ENCODE assay signal across 31 cellular contexts in the genomic region with DNA sequence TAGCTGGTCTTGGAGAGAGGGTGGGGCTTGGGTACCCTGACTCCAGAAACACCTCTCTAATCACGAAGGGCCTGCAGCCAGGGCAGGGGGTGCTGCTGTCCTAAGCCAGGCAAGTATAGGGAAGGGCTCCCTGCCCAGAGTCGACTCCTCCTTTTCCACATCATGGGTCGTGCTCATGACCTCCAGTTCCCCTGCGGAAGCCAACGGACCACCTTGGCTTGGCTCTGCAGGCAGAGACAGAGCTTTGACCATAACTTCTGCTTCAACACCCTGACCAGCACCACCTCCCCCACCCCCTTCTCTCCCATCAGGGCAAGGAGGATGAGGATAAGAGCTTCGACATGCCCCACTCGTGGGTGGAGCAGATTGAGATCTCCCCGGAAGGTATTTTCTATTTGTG. TPM values are rescaled to one million over a fixed set of nuclear protein-coding genes. Genes with fewer than 3 reads are reported as not detected.
"Had no signal": no experiment of that assay in that cellular context is flagged by ENCODE, and none has a peak within 500 bp of the region (broad histone marks: within the 10 kb centered on the region; RNA-seq: fewer than 3 reads in every experiment).

No MANE protein-coding gene starts in this region.

- H3K27ac ChIP-seq: ascending aorta, body of pancreas, VCaP had no signal

- H3K4me1 ChIP-seq: ascending aorta, body of pancreas had no signal

- H3K9me3 ChIP-seq: ascending aorta, body of pancreas had no signal

- H3K4me3 ChIP-seq: ascending aorta, body of pancreas had no signal

- H3K36me3 ChIP-seq: ascending aorta had no signal

- DNase-seq: activated CD4-positive, alpha-beta memory T cell treated with anti-CD3 and anti-CD28 coated beads for 36 hours; activated CD4-positive, alpha-beta T cell treated with anti-CD3 and anti-CD28 coated beads, Interleukin-2, amount 10 ng/mL, durations not matched to agents 7 days and 5 days; activated CD4-positive, CD25-positive, alpha-beta regulatory T cell; activated CD8-positive, alpha-beta memory T cell treated with anti-CD3 and anti-CD28 coated beads for 24 hours; activated effector memory CD4-positive, alpha-beta T cell treated with anti-CD3 and anti-CD28 coated beads, Interleukin-2, amount 50 U/mL, for 16 hours; activated naive CD4-positive, alpha-beta T cell treated with Interleukin-2 at 50 U/mL for 16 hours; activated naive CD8-positive, alpha-beta T cell treated with anti-CD3 and anti-CD28 coated beads, Interleukin-2, amount 50 U/mL, for 24 hours; activated T-cell treated with anti-CD3 and anti-CD28 coated beads, Interleukin-2, amount 50 U/mL, for 4 hours; amniotic stem cell; body of pancreas; central memory CD4-positive, alpha-beta T cell; NCI-H1092; NCI-H1417 treated with DMSO at 0.1 percent for 48 hours; NCI-H1694; NCI-H2029; NCI-H2107; NCI-H2171 treated with DMSO at 0.1 percent for 48 hours; NCI-H345; NCI-H510A; NCI-H526 treated with DMSO at 0.1 percent for 48 hours; NCI-H82; SIG-M5; T-helper 17 cell; T-helper 9 cell had no signal

- H3K27me3 ChIP-seq: ascending aorta, body of pancreas had no signal

RNA-seq across cellular contexts. Expression of gene DRC7, which starts 26.8 kb away (rescaled TPM):
- total RNA-seq: activated CD4-positive, alpha-beta memory T cell treated with anti-CD3 and anti-CD28 coated beads for 36 hours; activated CD4-positive, alpha-beta T cell treated with anti-CD3 and anti-CD28 coated beads, Interleukin-2, amount 10 ng/mL, durations not matched to agents 7 days and 5 days; activated naive CD4-positive, alpha-beta T cell treated with anti-CD3 and anti-CD28 coated beads, Interleukin-2, amount 50 U/mL, for 72 hours; activated T-cell treated with anti-CD3 and anti-CD28 coated beads, Interleukin-2, amount 50 U/mL, for 4 hours; ascending aorta; bronchial epithelial cell; MCF 10A; RPMI7951 had no signal

RNA-seq across cellular contexts. Expression of gene ADGRG3, which starts 53.2 kb away (rescaled TPM):
- total RNA-seq: activated CD4-positive, alpha-beta memory T cell treated with anti-CD3 and anti-CD28 coated beads for 36 hours; activated CD4-positive, alpha-beta T cell treated with anti-CD3 and anti-CD28 coated beads, Interleukin-2, amount 10 ng/mL, durations not matched to agents 7 days and 5 days; activated T-cell treated with anti-CD3 and anti-CD28 coated beads, Interleukin-2, amount 50 U/mL, for 4 hours; ascending aorta; bronchial epithelial cell; MCF 10A; OCI-LY7; RPMI7951 had no signal
